ENCODE assay signal across 8 cellular contexts in genomic region chr7:26375604-26376207, GRCh38.
DNase-seq lines count a peak whose midpoint lies in the region; ATAC-seq, FAIRE-seq and TF ChIP-seq lines count a peak whose summit lies in the region.

No MANE protein-coding gene starts in this region.

- no peak overlapping the region for H2AFZ ChIP-seq in GM23338
- peak overlapping the region; percentile 90 for H2AFZ ChIP-seq in endothelial cell of umbilical vein (ENCODE audit: low read depth, low read length)

- in situ Hi-C loops in GM13976 (cut with MboI; ENCODE audit: low sequenced_read_pairs, unreplicated experiment), result loop anchor here (5.0 to 10.0 kb wide), 3 partner anchors 127 to 779 kb away; partner anchors contain the start of genes HOXA3 and HOXA7

- H3K27ac Mint-ChIP-seq in GM23338, result no peak overlapping the region
- H3K27ac Mint-ChIP-seq in stimulated activated effector memory CD8-positive, alpha-beta T cell treated with anti-CD3 and anti-CD28 coated beads, Interleukin-12 subunit alpha, Interleukin-12 subunit beta, amount 100 ng/mL, for 72 hours, result no peak overlapping the region

- peak; percentile 70 for FAIRE-seq in endothelial cell of umbilical vein (lab: Jason Lieb, UNC)

- H3K27me3 Mint-ChIP-seq in GM23338 (ENCODE audit: insufficient read depth, low read depth, poor library complexity), result peaks cover 7% of the 10 kb centered on the region

- no peaks in the 10 kb centered on the region for H3F3A ChIP-seq in GM23338 (replicated peaks; ENCODE audit: low read depth)

- H3K79me2 ChIP-seq in GM23338 (replicated peaks; ENCODE audit: insufficient read depth) (no peaks in the 10 kb centered on the region), endothelial cell of umbilical vein (ENCODE audit: control insufficient read depth, insufficient read depth, low read length) (no peaks in the 10 kb centered on the region)

- POLR2A ChIA-PET in endothelial cell of umbilical vein (lab: Charles Lee), result no interaction called here

- TSS peak; percentile 46 for BruUV-seq in endothelial cell of umbilical vein (replicated peaks; lab: Mats Ljungman, UMichigan)

- H4K20me1 ChIP-seq in GM23338 (replicated peaks; ENCODE audit: insufficient read depth), result no peaks in the 10 kb centered on the region
- no peaks in the 10 kb centered on the region for H4K20me1 ChIP-seq in endothelial cell of umbilical vein (replicated peaks; ENCODE audit: control insufficient read depth, extremely low read depth, insufficient read depth, low read length)

- CTCF ChIA-PET in endothelial cell of umbilical vein (lab: Charles Lee), result interaction anchor here (0.7 to 5.5 kb wide), 11 partner anchors 10 to 786 kb away, joined by 3 to 66 read pairs (median 4); partner anchors contain the start of genes HNRNPA2B1 and HOXA5

- intact Hi-C loops in endothelial cell of umbilical vein (cut with micrococcal nuclease), result loop anchor here (1.0 to 2.0 kb wide), 2 partner anchors 481 to 768 kb away; partner anchors contain the start of gene HOXA5

- ATAC-seq in GM23338, result peak; percentile 6
- ATAC-seq in stimulated activated effector memory CD8-positive, alpha-beta T cell treated with anti-CD3 and anti-CD28 coated beads, Interleukin-12 subunit alpha, Interleukin-12 subunit beta, amount 100 ng/mL, for 72 hours, result peak; percentile 31

- no peaks in the 10 kb centered on the region for H3K9me2 ChIP-seq in GM23338 (ENCODE audit: insufficient read depth)

- H3K4me2 ChIP-seq in GM23338 (peak overlapping the region; percentile 74), endothelial cell of umbilical vein (ENCODE audit: insufficient read depth, low read length) (peak overlapping the region; percentile 76)

- dilution Hi-C loops in endothelial cell of umbilical vein (cut with MboI; ENCODE audit: extremely low pct_ligation_motif_present, low sequenced_read_pairs), result loop anchor here (10.0 kb wide), 2 partner anchors 479 to 789 kb away; partner anchors contain the start of gene HOXA9

- H3K4me3 ChIP-seq in GM08714 (ENCODE audit: low read length) (peak overlapping the region; percentile 54), GM23338 (peak overlapping the region; percentile 73), endothelial cell of umbilical vein (replicated peaks in 1 of 3; ENCODE audit: insufficient read depth in 1 of 3, low read depth in 1 of 3, low read length in 3 of 3) (peak overlapping the region; percentile 70 to 91 (median 76))

- peak overlapping the region; percentile 92 for H3K4me3 Mint-ChIP-seq in GM23338
- H3K4me3 Mint-ChIP-seq in stimulated activated effector memory CD8-positive, alpha-beta T cell treated with anti-CD3 and anti-CD28 coated beads, Interleukin-12 subunit alpha, Interleukin-12 subunit beta, amount 100 ng/mL, for 72 hours, result peak overlapping the region; percentile 72

- H3K9me3 ChIP-seq in endothelial cell of umbilical vein (replicated peaks; ENCODE audit: control insufficient read depth, insufficient read depth, low read length), result no peaks in the 10 kb centered on the region

- peak overlapping the region; percentile 70 for H3K9ac ChIP-seq in endothelial cell of umbilical vein (replicated peaks; ENCODE audit: extremely low read depth, insufficient read depth, low read length)

- TF ChIP-seq CTCF in GM23338 (conservative IDR thresholded peaks at IDR 0.05; ENCODE audit: low read depth in 2 of 2), result no peak
- TF ChIP-seq CTCF in endothelial cell of umbilical vein (IDR thresholded peaks at IDR 0.05; ENCODE audit: extremely low read depth in 1 of 2, insufficient read depth in 1 of 2, low read depth in 1 of 2, low read length in 2 of 2), result no peak
- no peak for TF ChIP-seq CTCF in GM13976 (IDR thresholded peaks at IDR 0.05; ENCODE audit: borderline replicate concordance, control extremely low read depth, extremely low read depth, insufficient read depth, missing control alignments)

- no peaks in the 10 kb centered on the region for H3K36me3 Mint-ChIP-seq in GM23338 (ENCODE audit: low read depth)
- H3K36me3 Mint-ChIP-seq in stimulated activated effector memory CD8-positive, alpha-beta T cell treated with anti-CD3 and anti-CD28 coated beads, Interleukin-12 subunit alpha, Interleukin-12 subunit beta, amount 100 ng/mL, for 72 hours, result peaks cover 51% of the 10 kb centered on the region

- TF ChIP-seq POLR2A in endothelial cell of umbilical vein (IDR thresholded peaks at IDR 0.05; ENCODE audit: low read depth, low read length), result no peak

- H3K4me1 ChIP-seq in GM23338 (ENCODE audit: insufficient read depth), result peaks cover 22% of the 10 kb centered on the region
- H3K4me1 ChIP-seq in endothelial cell of umbilical vein (ENCODE audit: control insufficient read depth, extremely low read depth, insufficient read depth, low read length), result peaks cover 36% of the 10 kb centered on the region

- H3K9me1 ChIP-seq in endothelial cell of umbilical vein (replicated peaks; ENCODE audit: control insufficient read depth, extremely low read depth, insufficient read depth, low read length), result no peaks in the 10 kb centered on the region

- peaks cover 23% of the 10 kb centered on the region for H3K4me1 Mint-ChIP-seq in GM23338
- no peaks in the 10 kb centered on the region for H3K4me1 Mint-ChIP-seq in stimulated activated effector memory CD8-positive, alpha-beta T cell treated with anti-CD3 and anti-CD28 coated beads, Interleukin-12 subunit alpha, Interleukin-12 subunit beta, amount 100 ng/mL, for 72 hours

- H3K36me3 ChIP-seq in GM23338 (ENCODE audit: insufficient read depth), result no peaks in the 10 kb centered on the region
- no peaks in the 10 kb centered on the region for H3K36me3 ChIP-seq in endothelial cell of umbilical vein (ENCODE audit: control insufficient read depth in 2 of 2, extremely low read depth in 1 of 2, insufficient read depth in 2 of 2, low read length in 2 of 2)

- H3K27me3 ChIP-seq in GM23338 (ENCODE audit: insufficient read depth) (no peaks in the 10 kb centered on the region), endothelial cell of umbilical vein (ENCODE audit: control insufficient read depth in 2 of 2, insufficient read depth in 2 of 2, low read length in 2 of 2) (no peaks in the 10 kb centered on the region)

- H3K9me3 Mint-ChIP-seq in GM23338, result no peaks in the 10 kb centered on the region; the same call in 2 of the 3 replicates
- no peaks in the 10 kb centered on the region for H3K9me3 Mint-ChIP-seq in stimulated activated effector memory CD8-positive, alpha-beta T cell treated with anti-CD3 and anti-CD28 coated beads, Interleukin-12 subunit alpha, Interleukin-12 subunit beta, amount 100 ng/mL, for 72 hours

- H3K27ac ChIP-seq in GM23338 (ENCODE audit: low read depth) (no peak overlapping the region), endothelial cell of umbilical vein (ENCODE audit: insufficient read depth, low read depth, low read length) (peak overlapping the region; percentile 80)

- peak; percentile 72 for DNase-seq in GM23338 (ENCODE audit: low spot score)
- peak; percentile 66 to 90 for DNase-seq in NCI-H526 (lab: John Stamatoyannopoulos, UW)
- DNase-seq in endothelial cell of umbilical vein (ENCODE audit: low read depth, low spot score), result peak; percentile 61
- peak in 1 of 2 donors; percentile 56 for DNase-seq in stimulated activated effector memory CD8-positive, alpha-beta T cell treated with anti-CD3 and anti-CD28 coated beads, Interleukin-12 subunit alpha, Interleukin-12 subunit beta, amount 100 ng/mL, for 72 hours (ENCODE audit: low spot score in 2 of 2)
- DNase-seq in GM13976 (ENCODE audit: low spot score), result no peak
- no peak for DNase-seq in stimulated activated naive CD4-positive, alpha-beta T cell treated with Interleukin-2 at 50 U/mL for 16 hours (lab: John Stamatoyannopoulos, UW)
- DNase-seq in ureter (ENCODE audit: low spot score), result no peak

TF ChIP-seq in GM23338, 12 proteins besides CTCF, POLR2A, EP300 and RAD21:
- no peak for TF ChIP-seq ETS1 (IDR thresholded peaks at IDR 0.05)
- TF ChIP-seq NANOG (IDR thresholded peaks at IDR 0.05; ENCODE audit: borderline replicate concordance), result no peak
- TF ChIP-seq POLR2AphosphoS5 (IDR thresholded peaks at IDR 0.05; ENCODE audit: low read depth), result no peak
TF ChIP-seq in GM23338: peak in this region for 0.

TF ChIP-seq in endothelial cell of umbilical vein, 7 proteins besides CTCF, POLR2A, EP300 and RAD21:
- no peak for TF ChIP-seq FOS (IDR thresholded peaks at IDR 0.05; ENCODE audit: borderline replicate concordance, insufficient read depth, low read length)
- no peak for TF ChIP-seq MYC (IDR thresholded peaks at IDR 0.05; ENCODE audit: low read depth, low read length)
- no peak for TF ChIP-seq POLR2AphosphoS5 (IDR thresholded peaks at IDR 0.05; ENCODE audit: insufficient read depth, low read depth, low read length)
- TF ChIP-seq EZH2 (IDR thresholded peaks at IDR 0.05; ENCODE audit: borderline replicate concordance, low read depth, low read length, severe bottlenecking), result no peak
- TF ChIP-seq GATA2 (IDR thresholded peaks at IDR 0.05; ENCODE audit: insufficient read depth, insufficient read length, low read depth, low read length), result no peak
- TF ChIP-seq JUN (IDR thresholded peaks at IDR 0.05; ENCODE audit: borderline replicate concordance, insufficient read depth, insufficient read length, low read depth), result no peak
- TF ChIP-seq MAX (IDR thresholded peaks at IDR 0.05; ENCODE audit: insufficient read depth, insufficient read length), result no peak

Comparison
In these comparisons a context has a peak if more than half of its experiments do, and no peak if none do; other contexts are left out.
1. DNase-seq: peak in GM23338 (single experiment), NCI-H526 (2 of 2) and endothelial cell of umbilical vein (single experiment); none in GM13976 (single experiment), stimulated activated naive CD4-positive, alpha-beta T cell treated with Interleukin-2 at 50 U/mL for 16 hours (single experiment) and ureter (single experiment).
2. Peak in every context shown above with its lines, with median percentiles within 50 percentile points of each other: H3K4me3 ChIP-seq.